Comparison of ENCODE assay signal across 13 cellular contexts in genomic region chr2:100581265-100581612, GRCh38. TPM values are rescaled to one million over a fixed set of nuclear protein-coding genes. Genes with fewer than 3 reads are reported as not detected.
DNase-seq lines count a peak whose midpoint lies in the region; ATAC-seq and TF ChIP-seq lines count a peak whose summit lies in the region.
"Had no signal": no experiment of that assay in that cellular context is flagged by ENCODE, and none has a peak within 500 bp of the region (broad histone marks: within the 10 kb centered on the region; RNA-seq: fewer than 3 reads in every experiment).

No MANE protein-coding gene starts in this region.

- TF ChIP-seq CTCF in CD14-positive monocyte (IDR thresholded peaks at IDR 0.05) (no peak), activated B cell treated with CpG ODN at 0.5 μM for 24 hours (IDR thresholded peaks at IDR 0.05) (no peak), mucosa of descending colon (IDR thresholded peaks at IDR 0.05) (no peak), Caco-2 (IDR thresholded peaks at IDR 0.05; ENCODE audit: insufficient read depth in 1 of 2, low read depth in 1 of 2, low read length in 1 of 2, severe bottlenecking in 1 of 2, unreplicated experiment in 1 of 2) (no peak)

- no TSS peak for BruUV-seq in Caco-2 (replicated peaks; lab: Mats Ljungman, UMichigan)

- H3K4me1 ChIP-seq in mucosa of descending colon (ENCODE audit: low read depth) (no peaks in the 10 kb centered on the region), Caco-2 (no peaks in the 10 kb centered on the region)
- H3K4me1 ChIP-seq: BE2C, prostate gland had no signal

- POLR2A ChIA-PET in activated B cell treated with CpG ODN at 0.5 μM for 24 hours (lab: Charles Lee), result interaction anchor here (0.5 to 3.2 kb wide), 12 partner anchors 11 to 727 kb away, joined by 3 to 71 read pairs (median 6); partner anchors contain the start of genes CHST10, PDCL3, RNF149 and RPL31
- POLR2A ChIA-PET in Caco-2 (lab: Charles Lee), result no interaction called here

- no peak for DNase-seq in CD14-positive monocyte (ENCODE audit: low spot score)
- no peak for DNase-seq in activated B cell treated with CpG ODN at 0.5 μM for 24 hours
- no peak for DNase-seq in mucosa of descending colon
- no peak for DNase-seq in Caco-2
- DNase-seq in retina, result no peak
- DNase-seq: BE2C, left ventricle myocardium superior, NCI-H226, Right ventricle myocardium superior had no signal

- H3K36me3 ChIP-seq in mucosa of descending colon (ENCODE audit: low read depth), result no peaks in the 10 kb centered on the region
- H3K36me3 ChIP-seq in Caco-2 (ENCODE audit: control insufficient read depth, insufficient read depth, low read length), result no peaks in the 10 kb centered on the region
- H3K36me3 ChIP-seq: BE2C, prostate gland had no signal

- no peaks in the 10 kb centered on the region for H3K27me3 ChIP-seq in Caco-2 (replicated peaks; ENCODE audit: control insufficient read depth, insufficient read depth, low read length)
- H3K27me3 ChIP-seq: BE2C had no signal

- ATAC-seq in GM21576 (IDR thresholded peaks at IDR 0.05; ENCODE audit: unreplicated experiment) (peak; percentile 6), activated B cell treated with CpG ODN at 0.5 μM for 24 hours (ENCODE audit: low read depth) (peak; percentile 35), mucosa of descending colon (peak; percentile 9), GM19455 (IDR thresholded peaks at IDR 0.05; ENCODE audit: unreplicated experiment) (no peak), HG02763 (IDR thresholded peaks at IDR 0.05; ENCODE audit: unreplicated experiment) (no peak)
- ATAC-seq: left ventricle myocardium superior had no signal

- H3K4me3 Mint-ChIP-seq in CD14-positive monocyte (peak overlapping the region; percentile 62 to 90), activated B cell treated with CpG ODN at 0.5 μM for 24 hours (peak overlapping the region; percentile 56), Caco-2 (ENCODE audit: unreplicated experiment) (no peak overlapping the region)

- H3K27me3 Mint-ChIP-seq in CD14-positive monocyte (ENCODE audit: low read depth in 3 of 3) (no peaks in the 10 kb centered on the region), activated B cell treated with CpG ODN at 0.5 μM for 24 hours (no peaks in the 10 kb centered on the region), Caco-2 (ENCODE audit: insufficient read depth, unreplicated experiment) (no peaks in the 10 kb centered on the region)

- H3K4me3 ChIP-seq in mucosa of descending colon (no peak overlapping the region), Caco-2 (ENCODE audit: low read depth, low read length) (no peak overlapping the region)
- H3K4me3 ChIP-seq: prostate gland had no signal

- H3K27ac Mint-ChIP-seq in CD14-positive monocyte (peak overlapping the region; percentile 86 to 99 (median 96)), activated B cell treated with CpG ODN at 0.5 μM for 24 hours (peak overlapping the region; percentile 99), Caco-2 (ENCODE audit: unreplicated experiment) (no peak overlapping the region)

- CTCF ChIA-PET in activated B cell treated with CpG ODN at 0.5 μM for 24 hours (lab: Charles Lee) (interaction anchor here (1.0 to 2.0 kb wide), 5 partner anchors 12 to 725 kb away, joined by 4 to 11 read pairs (median 7); partner anchors contain the start of gene PDCL3), Caco-2 (lab: Charles Lee) (no interaction called here)

- H3K9me3 ChIP-seq in mucosa of descending colon (no peaks in the 10 kb centered on the region), Caco-2 (no peaks in the 10 kb centered on the region)
- H3K9me3 ChIP-seq: BE2C, prostate gland had no signal

- intact Hi-C loops in CD14-positive monocyte (cut with micrococcal nuclease) (no loop called here), activated B cell treated with CpG ODN at 0.5 μM for 24 hours (cut with micrococcal nuclease) (loop anchor here (1.0 to 5.0 kb wide), 4 partner anchors 19 to 572 kb away; partner anchors contain the start of gene PDCL3), mucosa of descending colon (cut with DNase I, micrococcal nuclease) (no loop called here), Caco-2 (cut with micrococcal nuclease; ENCODE audit: unreplicated experiment) (no loop called here)

- peaks cover 0 to 4% (median 2%) of the 10 kb centered on the region in 7 donors for H3K9me3 Mint-ChIP-seq in CD14-positive monocyte
- peaks cover 3% of the 10 kb centered on the region for H3K9me3 Mint-ChIP-seq in activated B cell treated with CpG ODN at 0.5 μM for 24 hours
- H3K9me3 Mint-ChIP-seq in Caco-2 (ENCODE audit: unreplicated experiment), result no peaks in the 10 kb centered on the region

- peaks cover 16% of the 10 kb centered on the region for H3K4me1 Mint-ChIP-seq in CD14-positive monocyte
- H3K4me1 Mint-ChIP-seq in activated B cell treated with CpG ODN at 0.5 μM for 24 hours, result peaks cover 22% of the 10 kb centered on the region
- no peaks in the 10 kb centered on the region for H3K4me1 Mint-ChIP-seq in Caco-2 (ENCODE audit: low read depth, unreplicated experiment)

- peaks cover 15 to 20% of the 10 kb centered on the region in 2 donors for H3K36me3 Mint-ChIP-seq in CD14-positive monocyte
- H3K36me3 Mint-ChIP-seq in activated B cell treated with CpG ODN at 0.5 μM for 24 hours (ENCODE audit: low read depth), result peaks cover 7% of the 10 kb centered on the region
- H3K36me3 Mint-ChIP-seq in Caco-2 (ENCODE audit: insufficient read depth, unreplicated experiment), result no peaks in the 10 kb centered on the region

RNA-seq across cellular contexts. Expression of gene PDCL3, which starts 18.4 kb away (rescaled TPM):
- 10 to 100 TPM; 24.8 to 28.4 TPM for polyA plus RNA-seq in CD14-positive monocyte
- total RNA-seq in activated B cell treated with CpG ODN at 0.5 μM for 24 hours (26.1 and 27.8 TPM in 2 replicates), mucosa of descending colon (10 to 100 TPM; 17.9 to 31.6 (median 20.1) TPM), Caco-2 (2022) (21.1 and 21.3 TPM in 2 replicates)

Comparison
In these comparisons a context has a peak if more than half of its experiments do, and no peak if none do; other contexts are left out.
1. ATAC-seq: peak in GM21576 (single experiment), activated B cell treated with CpG ODN at 0.5 μM for 24 hours (single experiment) and mucosa of descending colon (single experiment); none in GM19455 (single experiment) and HG02763 (single experiment).